In the genomic region with DNA sequence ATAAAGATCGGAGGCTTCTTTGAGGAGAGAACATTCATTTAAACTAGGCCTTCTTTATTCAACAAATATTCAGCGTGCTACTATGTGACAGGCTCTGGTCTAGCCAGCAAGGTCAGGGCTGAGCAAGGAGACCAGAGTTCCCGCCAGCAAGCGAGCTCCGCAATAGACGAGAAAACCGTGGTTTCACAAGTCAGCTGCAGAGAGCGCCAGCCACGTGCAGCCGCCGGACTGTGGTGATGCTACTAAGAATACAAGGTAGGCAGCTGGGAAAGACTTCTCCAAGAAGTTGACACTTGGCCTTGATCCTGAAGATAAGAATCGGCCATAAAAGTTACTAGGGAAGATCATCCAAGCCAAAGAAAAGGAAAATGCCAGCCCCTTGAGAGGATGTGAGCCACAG, we compare ENCODE assay signal across 25 cellular contexts.
"Had no signal": no experiment of that assay in that cellular context is flagged by ENCODE, and none has a peak within 500 bp of the region (broad histone marks: within the 10 kb centered on the region; RNA-seq: fewer than 3 reads in every experiment).

No MANE protein-coding gene starts in this region.

- H3K4me3 ChIP-seq: colonic mucosa, coronary artery, dorsolateral prefrontal cortex, esophagus muscularis mucosa, esophagus squamous epithelium, gastrocnemius medialis, gastroesophageal sphincter, heart left ventricle, heart right ventricle, hepatocyte had no signal

- H3K4me1 ChIP-seq: colonic mucosa, esophagus squamous epithelium, foreskin keratinocyte, gastrocnemius medialis, gastroesophageal sphincter, heart left ventricle, heart right ventricle had no signal

- H3K4me2 ChIP-seq: hepatocyte had no signal

- H2AFZ ChIP-seq: hepatocyte had no signal

- H3K27me3 ChIP-seq: colonic mucosa, esophagus squamous epithelium, foreskin keratinocyte, gastrocnemius medialis, hepatocyte had no signal

- H3K36me3 ChIP-seq: colonic mucosa, esophagus muscularis mucosa, esophagus squamous epithelium, gastrocnemius medialis, gastroesophageal sphincter, heart left ventricle, heart right ventricle had no signal

- H3K9me3 ChIP-seq: colonic mucosa, esophagus muscularis mucosa, esophagus squamous epithelium, gastroesophageal sphincter, heart left ventricle had no signal

- H3K27ac ChIP-seq: colonic mucosa, coronary artery, dorsolateral prefrontal cortex, epithelial cell of prostate, esophagus muscularis mucosa, esophagus squamous epithelium, foreskin keratinocyte, gastrocnemius medialis, gastroesophageal sphincter, heart left ventricle, heart right ventricle, hepatocyte had no signal

- DNase-seq: colonic mucosa; cortex of kidney; dermis blood vessel endothelial cell; dorsolateral prefrontal cortex; effector CD4-positive, alpha-beta T cell; effector CD8-positive, alpha-beta T cell; effector memory CD4-positive, alpha-beta T cell; effector memory CD8-positive, alpha-beta T cell; endodermal cell; erythroblast; esophagus squamous epithelium; foreskin fibroblast; foreskin keratinocyte; foreskin melanocyte; gastrocnemius medialis; glutamatergic neuron; head of caudate nucleus; heart left ventricle; heart right ventricle had no signal

- H3K79me2 ChIP-seq: hepatocyte had no signal

- ATAC-seq: effector memory CD8-positive, alpha-beta T cell; esophagus mucosa; foreskin keratinocyte; gastrocnemius medialis; gastroesophageal sphincter; heart left ventricle; heart right ventricle had no signal
